7 cellular contexts compared by ENCODE assay signal in genomic region chr16:28873543-28874201, GRCh38. TPM values are rescaled to one million over a fixed set of nuclear protein-coding genes. Genes with fewer than 3 reads are reported as not detected.
DNase-seq lines count a peak whose midpoint lies in the region; ATAC-seq, FAIRE-seq and TF ChIP-seq lines count a peak whose summit lies in the region.

No MANE protein-coding gene starts in this region.

- H3K4me1 ChIP-seq in lung (ENCODE audit: control insufficient read depth in 2 of 2, insufficient read depth in 2 of 2, low read length in 2 of 2) (no peaks in the 10 kb centered on the region), stomach (peaks cover 0 to 2% (median under 1%) of the 10 kb centered on the region in 4 donors)

- H3K27me3 ChIP-seq in lung (ENCODE audit: control insufficient read depth, insufficient read depth) (no peaks in the 10 kb centered on the region), stomach (no peaks in the 10 kb centered on the region)

- no peak for TF ChIP-seq EP300 in stomach (IDR thresholded peaks at IDR 0.05)

- in situ Hi-C loops in astrocyte of the cerebellum (cut with HindIII; ENCODE audit: low sequenced_read_pairs), result loop anchor here (5.0 kb wide), 1 partner anchor 89 kb away; no protein-coding TSS in a partner anchor

- ATAC-seq in T-helper 17 cell (peak; percentile 90), lung (ENCODE audit: insufficient read depth, low FRiP score) (peak; percentile 54), GM19351 (IDR thresholded peaks at IDR 0.05; ENCODE audit: unreplicated experiment) (no peak)

- TF ChIP-seq POLR2A in stomach (IDR thresholded peaks at IDR 0.05), result no peak

- FAIRE-seq in GM19239 (lab: Jason Lieb, UNC), result peak; percentile 35

- H3K4me3 Mint-ChIP-seq in T-helper 17 cell, result no peak overlapping the region

- no peaks in the 10 kb centered on the region for H3K27me3 Mint-ChIP-seq in T-helper 17 cell

- H3K36me3 Mint-ChIP-seq in T-helper 17 cell (ENCODE audit: low read depth), result peaks cover 4% of the 10 kb centered on the region

- DNase-seq in GM19239 (ENCODE audit: insufficient read length, low spot score) (peak; percentile 73), T-helper 17 cell (peak; percentile 38 to 63 (median 48)), astrocyte of the cerebellum (ENCODE audit: low read depth) (no peak), lung (ENCODE audit: low spot score) (no peak), stomach (no peak), posterior vena cava (ENCODE audit: low spot score) (no peak)

- H3K27ac Mint-ChIP-seq in T-helper 17 cell, result peak overlapping the region; percentile 16

- peak; percentile 59 for TF ChIP-seq CTCF in astrocyte of the cerebellum (IDR thresholded peaks at IDR 0.05; ENCODE audit: low read depth, low read length, missing control alignments)
- TF ChIP-seq CTCF in lung (IDR thresholded peaks at IDR 0.05; ENCODE audit: control extremely low read depth, extremely low read depth), result peak; percentile 8
- peak in 5 of 7 experiments; percentile 39 to 75 (median 64) for TF ChIP-seq CTCF in stomach (IDR thresholded peaks at IDR 0.05)

- WGBS in lung, 2 donors, result 87% methylated on average over 18 of the region's 18 CpGs
- 84 to 87% (median 85%) methylated on average over 13 to 18 of the region's 18 CpGs for WGBS in stomach, 5 donors

- intact Hi-C loops in stomach (cut with DNase I; ENCODE audit: low total_unique reads) (no loop called here), posterior vena cava (cut with DNase I) (no loop called here)

- H3K27ac ChIP-seq in lung (ENCODE audit: low read depth in 1 of 2, low read length in 1 of 2), result no peak overlapping the region
- H3K27ac ChIP-seq in stomach, result no peak overlapping the region

- H3K9me3 ChIP-seq in T-helper 17 cell (ENCODE audit: control insufficient read depth, low read length, poor library complexity, severe bottlenecking) (no peaks in the 10 kb centered on the region), lung (ENCODE audit: control insufficient read depth in 2 of 2, insufficient read depth in 1 of 2, low read length in 1 of 2) (no peaks in the 10 kb centered on the region), stomach (no peaks in the 10 kb centered on the region)

- H3K4me3 ChIP-seq in astrocyte of the cerebellum (ENCODE audit: low read depth, low read length) (no peak overlapping the region), lung (no peak overlapping the region), stomach (no peak overlapping the region)

- peaks cover 5% of the 10 kb centered on the region for H3K4me1 Mint-ChIP-seq in T-helper 17 cell

- peaks cover 28 to 48% of the 10 kb centered on the region in 2 donors for H3K36me3 ChIP-seq in lung (ENCODE audit: control insufficient read depth in 2 of 2, insufficient read depth in 2 of 2, low read length in 2 of 2)
- peaks cover 45 to 68% (median 61%) of the 10 kb centered on the region in 4 donors for H3K36me3 ChIP-seq in stomach

RNA-seq across cellular contexts. Expression of gene ATP2A1, which starts 4.6 kb away (rescaled TPM):
- 1 to 10 TPM in 1 of 2 donors, under 1 TPM in 1; 0.75 to 1.7 TPM for total RNA-seq in T-helper 17 cell
- total RNA-seq in lung, result under 1 TPM; 0.34 to 0.92 TPM
- polyA plus RNA-seq in lung, result under 1 TPM; 0.35 to 0.53 TPM
- total RNA-seq in stomach, result 10 to 100 TPM in 1 of 5 donors, 1 to 10 TPM in 1, under 1 TPM in 1, not detected in 2; 0.43 to 21.7 (median 3.6) TPM
- 1 to 10 TPM in 1 of 3 donors, under 1 TPM in 2; 0.12 to 1.4 (median 0.85) TPM for polyA plus RNA-seq in stomach
- 1 to 10 TPM in 1 of 2 donors, under 1 TPM in 1; 0.42 to 1.3 TPM for total RNA-seq in posterior vena cava

RNA-seq across cellular contexts. Expression of gene SH2B1, which starts 10.0 kb away (rescaled TPM):
- total RNA-seq in T-helper 17 cell (10 to 100 TPM; 69.1 to 77.7 TPM), lung (10 to 100 TPM; 24.3 to 53.6 TPM), stomach (100 to 1,000 TPM in 1 of 5 donors, 10 to 100 TPM in 2, 1 to 10 TPM in 2; 6.4 to 115 (median 27.1) TPM), posterior vena cava (10 to 100 TPM; 27.6 to 31.0 TPM)
- polyA plus RNA-seq in lung (10 to 100 TPM; 21.5 to 35.3 TPM), stomach (10 to 100 TPM; 21.5 to 35.6 (median 32.2) TPM)

RNA-seq across cellular contexts. Expression of gene TUFM, which starts 27.5 kb away (rescaled TPM):
- total RNA-seq in T-helper 17 cell, result 100 to 1,000 TPM in 1 of 2 donors, 10 to 100 TPM in 1; 78.5 to 103 TPM
- total RNA-seq in lung, result 100 to 1,000 TPM in 1 of 2 donors, 10 to 100 TPM in 1; 58.6 to 185 TPM
- polyA plus RNA-seq in lung, result 100 to 1,000 TPM; 171 to 260 TPM
- 100 to 1,000 TPM in 1 of 5 donors, 10 to 100 TPM in 4; 49.8 to 186 (median 68.8) TPM for total RNA-seq in stomach
- 100 to 1,000 TPM; 128 to 286 (median 145) TPM for polyA plus RNA-seq in stomach
- 10 to 100 TPM; 74.4 to 76.2 TPM for total RNA-seq in posterior vena cava

RNA-seq across cellular contexts. Expression of gene ATXN2L, which starts 50.9 kb away (rescaled TPM):
- total RNA-seq in T-helper 17 cell (100 to 1,000 TPM; 348 to 372 TPM), lung (100 to 1,000 TPM in 1 of 2 donors, 10 to 100 TPM in 1; 73.0 to 140 TPM), stomach (100 to 1,000 TPM in 2 of 5 donors, 10 to 100 TPM in 3; 51.0 to 644 (median 88.8) TPM), posterior vena cava (10 to 100 TPM; 66.5 to 72.2 TPM)
- polyA plus RNA-seq in lung (100 to 1,000 TPM in 1 of 2 donors, 10 to 100 TPM in 1; 72.1 to 109 TPM), stomach (10 to 100 TPM; 24.4 to 60.1 (median 57.3) TPM)

RNA-seq across cellular contexts. Expression of gene RABEP2, which starts 51.4 kb away (rescaled TPM):
- total RNA-seq in T-helper 17 cell (10 to 100 TPM; 25.2 to 25.3 TPM), lung (10 to 100 TPM; 29.0 to 34.9 TPM), stomach (100 to 1,000 TPM in 2 of 5 donors, 10 to 100 TPM in 3; 25.7 to 350 (median 84.0) TPM), posterior vena cava (10 to 100 TPM; 10.3 to 13.7 TPM)
- polyA plus RNA-seq in lung (10 to 100 TPM; 20.0 to 28.6 TPM), stomach (10 to 100 TPM; 20.3 to 34.6 (median 32.7) TPM)

Comparison
In these comparisons a context has a peak if more than half of its experiments do, and no peak if none do; other contexts are left out.
1. DNase-seq: peak in GM19239 (single experiment) and T-helper 17 cell (3 of 3); none in astrocyte of the cerebellum (single experiment), lung (single experiment), stomach (single experiment) and posterior vena cava (single experiment).
2. CTCF ChIP-seq: peak in every context shown above with its lines; median percentile 64 in stomach; 59 in astrocyte of the cerebellum; 8 in lung.